Comparison of ENCODE assay signal across 1 cellular context in genomic region chr2:37893327-37893726, GRCh38.
TF ChIP-seq lines count a peak whose summit lies in the region.

No MANE protein-coding gene starts in this region.

TF ChIP-seq in SK-N-SH treated with all-trans-retinoic acid at 6 μM for 48 hours, 23 proteins besides CTCF, POLR2A, EP300 and RAD21 (continued from another document):
- TF ChIP-seq PATZ1 (CRISPR knock-in tag; IDR thresholded peaks at IDR 0.05; ENCODE audit: borderline replicate concordance) (no peak), ZNF8 (CRISPR knock-in tag; IDR thresholded peaks at IDR 0.05) (no peak), CSDC2 (CRISPR knock-in tag; IDR thresholded peaks at IDR 0.05) (no peak), ZNF565 (CRISPR knock-in tag; conservative IDR thresholded peaks at IDR 0.05; ENCODE audit: low read depth) (no peak), ISL1 (CRISPR knock-in tag; IDR thresholded peaks at IDR 0.05) (no peak), ESRRG (CRISPR knock-in tag; IDR thresholded peaks at IDR 0.05) (no peak), CREB5 (CRISPR knock-in tag; IDR thresholded peaks at IDR 0.05; ENCODE audit: low read depth) (no peak), CSRNP3 (CRISPR knock-in tag; IDR thresholded peaks at IDR 0.05) (no peak), TSHZ2 (CRISPR knock-in tag; IDR thresholded peaks at IDR 0.05) (no peak), SNAI2 (CRISPR knock-in tag; IDR thresholded peaks at IDR 0.05) (no peak)
